In genomic region chr12:121441555-121441954, GRCh38 we compare ENCODE assay signal across 17 cellular contexts. TPM values are rescaled to one million over a fixed set of nuclear protein-coding genes. Genes with fewer than 3 reads are reported as not detected.
A peak's percentile ranks its signal among the peaks of the same experiment; 100 is the strongest.
DNase-seq lines count a peak whose midpoint lies in the region; ATAC-seq and TF ChIP-seq lines count a peak whose summit lies in the region.
"Had no signal": no experiment of that assay in that cellular context is flagged by ENCODE, and none has a peak within 500 bp of the region (broad histone marks: within the 10 kb centered on the region; RNA-seq: fewer than 3 reads in every experiment).

No MANE protein-coding gene starts in this region.

- CTCF ChIA-PET in Calu3 (lab: Charles Lee) = interaction anchor here (0.6 to 1.2 kb wide), 2 partner anchors 10 to 106 kb away, joined by 4 read pairs; no protein-coding TSS in a partner anchor

- H3K9ac ChIP-seq in mesendoderm (ENCODE audit: low read length) = no peak overlapping the region

- peaks cover 25% of the 10 kb centered on the region for H3K36me3 Mint-ChIP-seq in HFFc6 (ENCODE audit: low read depth)
- peaks cover 8% of the 10 kb centered on the region for H3K36me3 Mint-ChIP-seq in T-helper 17 cell (ENCODE audit: low read depth)
- peaks cover 49% of the 10 kb centered on the region for H3K36me3 Mint-ChIP-seq in Calu3 (ENCODE audit: insufficient read depth, unreplicated experiment)

- H3K36me3 ChIP-seq in mesendoderm (ENCODE audit: control insufficient read depth, insufficient read depth, low read length) = peaks cover 22% of the 10 kb centered on the region

- H3K4me1 Mint-ChIP-seq in HFFc6 (ENCODE audit: low read depth) (peaks cover 2% of the 10 kb centered on the region; the same call in 1 of the 2 replicates), T-helper 17 cell (peaks cover 5% of the 10 kb centered on the region), Calu3 (ENCODE audit: low read depth, unreplicated experiment) (no peaks in the 10 kb centered on the region)
- H3K4me1 Mint-ChIP-seq: nephron had no signal

- H3K18ac ChIP-seq in mesendoderm (ENCODE audit: low read length) = no peak overlapping the region

- H3K9me3 Mint-ChIP-seq in HFFc6 = peaks cover 7% of the 10 kb centered on the region
- H3K9me3 Mint-ChIP-seq in Calu3 (ENCODE audit: low read depth, unreplicated experiment) = peaks cover 4% of the 10 kb centered on the region

- H3K4ac ChIP-seq in mesendoderm (ENCODE audit: low read depth, low read length) = no peak overlapping the region

- intact Hi-C loops in Calu3 (cut with micrococcal nuclease; ENCODE audit: unreplicated experiment) = no loop called here

- WGBS in mesendoderm (ENCODE audit: extremely low coverage, insufficient coverage, low lambda C conversion rate) = no CpG with 5 or more reads among the region's 17 CpGs

- no peak overlapping the region for H3K56ac ChIP-seq in mesendoderm (ENCODE audit: low read length)

- no TSS peak for BruUV-seq in Calu3 (replicated peaks; lab: Mats Ljungman, UMichigan)

- H3K23ac ChIP-seq in mesendoderm (ENCODE audit: low read length) = no peak overlapping the region

- H3K27ac Mint-ChIP-seq in HFFc6 = no peak overlapping the region
- H3K27ac Mint-ChIP-seq in T-helper 17 cell = no peak overlapping the region
- no peak overlapping the region for H3K27ac Mint-ChIP-seq in Calu3 (ENCODE audit: unreplicated experiment)
- H3K27ac Mint-ChIP-seq: nephron had no signal

- H3K4me3 Mint-ChIP-seq in HFFc6 (no peak overlapping the region), T-helper 17 cell (peak overlapping the region; percentile 12), Calu3 (ENCODE audit: low read depth, unreplicated experiment) (no peak overlapping the region)
- H3K4me3 Mint-ChIP-seq: nephron had no signal

- no peak overlapping the region for H2BK5ac ChIP-seq in mesendoderm (ENCODE audit: low read length)

- H3K27me3 Mint-ChIP-seq in HFFc6 (ENCODE audit: insufficient read depth) (peaks cover 2% of the 10 kb centered on the region), T-helper 17 cell (no peaks in the 10 kb centered on the region), Calu3 (ENCODE audit: unreplicated experiment) (no peaks in the 10 kb centered on the region)

- H2AK5ac ChIP-seq in mesendoderm (ENCODE audit: low read length) = no peak overlapping the region

- no peaks in the 10 kb centered on the region for H3K9me3 ChIP-seq in T-helper 17 cell (ENCODE audit: control insufficient read depth, low read length, poor library complexity, severe bottlenecking)
- H3K9me3 ChIP-seq: heart left ventricle had no signal

- H4K5ac ChIP-seq in mesendoderm (ENCODE audit: low read length) = no peak overlapping the region

- no peak for ATAC-seq in T-helper 17 cell
- ATAC-seq in HG02852 (IDR thresholded peaks at IDR 0.05; ENCODE audit: unreplicated experiment) = no peak
- ATAC-seq: heart left ventricle had no signal

- no peaks in the 10 kb centered on the region for H3K79me2 ChIP-seq in mesendoderm (ENCODE audit: control insufficient read depth, insufficient read depth, low read length)

- H2BK15ac ChIP-seq in mesendoderm (replicated peaks; ENCODE audit: low read depth) = no peak overlapping the region

- no peak overlapping the region for H3K4me3 ChIP-seq in mesendoderm (ENCODE audit: low read length)
- H3K4me3 ChIP-seq: heart left ventricle, SK-N-MC had no signal

- H4K8ac ChIP-seq in mesendoderm (ENCODE audit: low read depth, low read length) = no peak overlapping the region

- no peaks in the 10 kb centered on the region for H3K79me1 ChIP-seq in mesendoderm (ENCODE audit: low read length)

- no peaks in the 10 kb centered on the region for H3K27me3 ChIP-seq in mesendoderm (ENCODE audit: insufficient read depth, low read length, poor library complexity)
- H3K27me3 ChIP-seq: heart left ventricle had no signal

- no peak overlapping the region for H3K27ac ChIP-seq in mesendoderm (ENCODE audit: low read depth, low read length)
- H3K27ac ChIP-seq: heart left ventricle, SK-N-MC had no signal

- H2BK120ac ChIP-seq in mesendoderm (ENCODE audit: low read depth, low read length) = no peak overlapping the region

- TF ChIP-seq CTCF in HFFc6 (IDR thresholded peaks at IDR 0.05) (peak; percentile 13; the same call in 1 of the 2 replicates), Calu3 (IDR thresholded peaks at IDR 0.05; ENCODE audit: unreplicated experiment) (no peak)

- DNase-seq in NCI-H82 (lab: John Stamatoyannopoulos, UW) (peak; percentile 51), NCI-H82 treated with DMSO at 0.1 percent for 48 hours (lab: John Stamatoyannopoulos, UW; ENCODE audit: unreplicated experiment) (no peak), HFFc6 (no peak), T-helper 17 cell (no peak), mesendoderm (peak; percentile 22), foreskin melanocyte (no peak), Calu3 (no peak)
- DNase-seq: AML-193; DMS153; heart left ventricle; islet precursor cell; MM.1S; NCI-H2171 treated with DMSO at 0.1 percent for 48 hours; stimulated activated CD4-positive, alpha-beta T cell treated with anti-CD3 and anti-CD28 coated beads, Interleukin-15, amount 100 ng/mL, for 24 hours had no signal

- H3K4me1 ChIP-seq in mesendoderm (ENCODE audit: control insufficient read depth, low read depth, low read length) = no peaks in the 10 kb centered on the region

- no peak overlapping the region for H3K4me2 ChIP-seq in mesendoderm (ENCODE audit: low read length)

RNA-seq across cellular contexts. Expression of gene RNF34, which starts 41.6 kb away (rescaled TPM):
- 10 to 100 TPM; 33.1 to 41.6 (median 39.0) TPM for total RNA-seq in HFFc6 (2021; fragmentation: NEBNext Ultra II Directional; extraction: Animal tissue kit (Norgen Biotek cat#: 25700))
- 10 to 100 TPM; 63.8 to 63.9 TPM for total RNA-seq in T-helper 17 cell
- polyA plus RNA-seq in mesendoderm (2013, experiment 1 of 2) = 45.0 TPM
- 45.4 TPM for polyA plus RNA-seq in mesendoderm (2013, experiment 2 of 2)
- 79.5 and 82.0 TPM in 2 replicates for total RNA-seq in Calu3 (2022)

Comparison
In these comparisons a context has a peak if more than half of its experiments do, and no peak if none do; other contexts are left out.
1. DNase-seq: peak in NCI-H82 (single experiment) and mesendoderm (single experiment); none in NCI-H82 treated with DMSO at 0.1 percent for 48 hours (single experiment), HFFc6 (single experiment), T-helper 17 cell (0 of 3), foreskin melanocyte (single experiment) and Calu3 (single experiment).